20 cellular contexts compared by ENCODE assay signal in genomic region chr3:32552013-32552412, GRCh38.
"Had no signal": no experiment of that assay in that cellular context is flagged by ENCODE, and none has a peak within 500 bp of the region (broad histone marks: within the 10 kb centered on the region; RNA-seq: fewer than 3 reads in every experiment).

No MANE protein-coding gene starts in this region.

- H3K36me3 Mint-ChIP-seq: activated naive CD4-positive, alpha-beta T cell treated with anti-CD3 and anti-CD28 coated beads, Interleukin-2, amount 10 ng/mL, durations not matched to agents 7 days and 5 days; type B pancreatic cell had no signal

- H3K9me3 Mint-ChIP-seq: activated naive CD4-positive, alpha-beta T cell treated with anti-CD3 and anti-CD28 coated beads, Interleukin-2, amount 10 ng/mL, durations not matched to agents 7 days and 5 days; endodermal cell; stimulated activated naive CD8-positive, alpha-beta T cell treated with anti-CD3 and anti-CD28 coated beads, Interleukin-15, amount 100 ng/mL, for 72 hours; type B pancreatic cell had no signal

- H3K4me1 ChIP-seq: right lobe of liver, uterus had no signal

- H3K9me3 ChIP-seq: esophagus squamous epithelium, left lung, right lobe of liver, uterus had no signal

- H3K27ac ChIP-seq: brain microvascular endothelial cell, epithelial cell of prostate, esophagus squamous epithelium, left lung, right lobe of liver, uterus, VCaP had no signal

- H3K36me3 ChIP-seq: brain microvascular endothelial cell, esophagus squamous epithelium, left lung, right lobe of liver, uterus had no signal

- H3K4me3 ChIP-seq: esophagus squamous epithelium, left lung, lung, right lobe of liver, uterus had no signal

- H3K27me3 ChIP-seq: brain microvascular endothelial cell, esophagus squamous epithelium, left lung, right lobe of liver, uterus had no signal

- H3K27me3 Mint-ChIP-seq: activated naive CD4-positive, alpha-beta T cell treated with anti-CD3 and anti-CD28 coated beads, Interleukin-2, amount 10 ng/mL, durations not matched to agents 7 days and 5 days; stimulated activated naive CD8-positive, alpha-beta T cell treated with anti-CD3 and anti-CD28 coated beads, Interleukin-15, amount 100 ng/mL, for 72 hours; type B pancreatic cell had no signal

- H3K4me3 Mint-ChIP-seq: activated naive CD4-positive, alpha-beta T cell treated with anti-CD3 and anti-CD28 coated beads, Interleukin-2, amount 10 ng/mL, durations not matched to agents 7 days and 5 days; endodermal cell; stimulated activated naive CD8-positive, alpha-beta T cell treated with anti-CD3 and anti-CD28 coated beads, Interleukin-15, amount 100 ng/mL, for 72 hours; type B pancreatic cell had no signal

- H3K27ac Mint-ChIP-seq: activated naive CD4-positive, alpha-beta T cell treated with anti-CD3 and anti-CD28 coated beads, Interleukin-2, amount 10 ng/mL, durations not matched to agents 7 days and 5 days; endodermal cell; type B pancreatic cell had no signal

- ATAC-seq: activated CD4-positive, CD25-positive, alpha-beta regulatory T cell treated with anti-CD3 and anti-CD28 coated beads, Interleukin-2, amount 50 U/mL, for 24 hours; left lung; right lobe of liver; stimulated activated naive CD8-positive, alpha-beta T cell treated with anti-CD3 and anti-CD28 coated beads, Interleukin-15, amount 100 ng/mL, for 72 hours had no signal

- DNase-seq: activated CD4-positive, alpha-beta T cell treated with anti-CD3 and anti-CD28 coated beads, Interleukin-2, amount 50 U/mL, for 1 hour; activated effector memory CD4-positive, alpha-beta T cell treated with anti-CD3 and anti-CD28 coated beads, Interleukin-2, amount 50 U/mL, for 16 hours; activated naive CD4-positive, alpha-beta T cell treated with anti-CD3 and anti-CD28 coated beads, Interleukin-2, amount 10 ng/mL, durations not matched to agents 7 days and 5 days; amniotic stem cell; brain microvascular endothelial cell; endodermal cell; esophagus squamous epithelium; foreskin melanocyte; kidney glomerular epithelial cell; left lung; right lobe of liver; stimulated activated CD4-positive, alpha-beta T cell treated with anti-CD3 and anti-CD28 coated beads, Interleukin-4, amount 100 ng/mL, for 1 hour; stimulated activated naive CD8-positive, alpha-beta T cell treated with anti-CD3 and anti-CD28 coated beads, Interleukin-15, amount 100 ng/mL, for 72 hours; substantia nigra; uterus had no signal
